16 cellular contexts compared by ENCODE assay signal in genomic region chr11:59141191-59141590, GRCh38. TPM values are rescaled to one million over a fixed set of nuclear protein-coding genes. Genes with fewer than 3 reads are reported as not detected.
A peak's percentile ranks its signal among the peaks of the same experiment; 100 is the strongest.
DNase-seq lines count a peak whose midpoint lies in the region; ATAC-seq and TF ChIP-seq lines count a peak whose summit lies in the region.
"Had no signal": no experiment of that assay in that cellular context is flagged by ENCODE, and none has a peak within 500 bp of the region (broad histone marks: within the 10 kb centered on the region; RNA-seq: fewer than 3 reads in every experiment).

No MANE protein-coding gene starts in this region.

- H3K36me3 ChIP-seq in ACC112 (ENCODE audit: insufficient read depth, low read length) (peaks cover under 1% of the 10 kb centered on the region; the same call in 1 of the 2 replicates), hepatocyte (replicated peaks; ENCODE audit: insufficient read depth, low read depth) (no peaks in the 10 kb centered on the region), left lung (peaks cover 0 to 8% of the 10 kb centered on the region in 2 donors)
- no peaks in the 10 kb centered on the region for H3K36me3 ChIP-seq in CD8-positive, alpha-beta memory T cell (ENCODE audit: insufficient read depth, low read length)

- POLR2A ChIA-PET in CD8-positive, alpha-beta memory T cell (lab: Charles Lee) = no interaction called here

- peaks cover 16% of the 10 kb centered on the region for H3K4me1 ChIP-seq in ACC112 (ENCODE audit: control insufficient read depth, insufficient read depth, low read length, unreplicated experiment)
- H3K4me1 ChIP-seq in CD8-positive, alpha-beta memory T cell (ENCODE audit: insufficient read depth, low read length) = peaks cover 30% of the 10 kb centered on the region
- H3K4me1 ChIP-seq in hepatocyte (ENCODE audit: insufficient read depth) = peaks cover 24% of the 10 kb centered on the region
- peaks cover 15 to 47% of the 10 kb centered on the region in 2 donors for H3K4me1 ChIP-seq in left lung

- peaks cover 0 to 46% (median 5%) of the 10 kb centered on the region in 3 donors for H3K36me3 Mint-ChIP-seq in CD8-positive, alpha-beta memory T cell
- H3K36me3 Mint-ChIP-seq in T-helper 17 cell (ENCODE audit: low read depth) = no peaks in the 10 kb centered on the region

- DNase-seq in CD8-positive, alpha-beta memory T cell = no peak
- DNase-seq in T-helper 17 cell = no peak
- DNase-seq in hepatocyte (ENCODE audit: low spot score) = no peak
- DNase-seq in left lung = no peak
- no peak for DNase-seq in hippocampal formation (lab: John Stamatoyannopoulos, UW)
- no peak for DNase-seq in occipital lobe (lab: John Stamatoyannopoulos, UW)
- no peak for DNase-seq in cerebellar nuclear complex (lab: John Stamatoyannopoulos, UW)
- DNase-seq: activated CD4-positive, alpha-beta T cell treated with anti-CD3 and anti-CD28 coated beads, Interleukin-2, amount 50 U/mL, for 48 hours; NCI-H446 treated with DMSO at 0.1 percent for 48 hours; trophoblast cell had no signal

- H3K9me3 Mint-ChIP-seq in CD8-positive, alpha-beta memory T cell = no peaks in the 10 kb centered on the region

- peaks cover 29% of the 10 kb centered on the region for H3K79me2 ChIP-seq in ACC112 (ENCODE audit: control insufficient read depth, insufficient read depth, low read length, unreplicated experiment)
- H3K79me2 ChIP-seq in hepatocyte = peaks cover 12% of the 10 kb centered on the region

- H3K4me3 ChIP-seq in ACC112 (ENCODE audit: low read depth, low read length) = peak overlapping the region; percentile 95
- H3K4me3 ChIP-seq in CD8-positive, alpha-beta memory T cell (ENCODE audit: low read length) = no peak overlapping the region
- H3K4me3 ChIP-seq in hepatocyte = no peak overlapping the region
- no peak overlapping the region for H3K4me3 ChIP-seq in left lung

- CTCF ChIA-PET in CD8-positive, alpha-beta memory T cell (lab: Charles Lee) = interaction anchor here (0.8 to 2.5 kb wide), 6 partner anchors 17 to 44 kb away, joined by 3 to 13 read pairs (median 5); partner anchors contain the start of gene DTX4

- H3K9me3 ChIP-seq in CD8-positive, alpha-beta memory T cell (ENCODE audit: low read length) = no peaks in the 10 kb centered on the region
- no peaks in the 10 kb centered on the region for H3K9me3 ChIP-seq in T-helper 17 cell (ENCODE audit: control insufficient read depth, low read length, poor library complexity, severe bottlenecking)
- H3K9me3 ChIP-seq in hepatocyte (ENCODE audit: low read depth) = no peaks in the 10 kb centered on the region
- H3K9me3 ChIP-seq in left lung = no peaks in the 10 kb centered on the region

- H3K27ac Mint-ChIP-seq in CD8-positive, alpha-beta memory T cell = peak overlapping the region; percentile 1 to 98 (median 95)
- H3K27ac Mint-ChIP-seq in T-helper 17 cell = peak overlapping the region; percentile 98

- H3K4me1 Mint-ChIP-seq in CD8-positive, alpha-beta memory T cell = peaks cover 45 to 54% (median 52%) of the 10 kb centered on the region in 3 donors
- H3K4me1 Mint-ChIP-seq in T-helper 17 cell = peaks cover 44% of the 10 kb centered on the region

- no peaks in the 10 kb centered on the region for H3K9me2 ChIP-seq in hepatocyte (replicated peaks; ENCODE audit: insufficient read depth)

- H3K27me3 Mint-ChIP-seq in CD8-positive, alpha-beta memory T cell = no peaks in the 10 kb centered on the region
- no peaks in the 10 kb centered on the region for H3K27me3 Mint-ChIP-seq in T-helper 17 cell

- H4K20me1 ChIP-seq in hepatocyte (ENCODE audit: insufficient read depth, poor library complexity, severe bottlenecking) = no peaks in the 10 kb centered on the region

- ATAC-seq in T-helper 17 cell = no peak
- no peak for ATAC-seq in left lung

- intact Hi-C loops in left lung (cut with DNase I) = no loop called here

- H3K4me3 Mint-ChIP-seq in CD8-positive, alpha-beta memory T cell = peak overlapping the region in 5 of 7 donors; percentile 1 to 98 (median 97)
- H3K4me3 Mint-ChIP-seq in T-helper 17 cell = no peak overlapping the region

- H2AFZ ChIP-seq in ACC112 (ENCODE audit: low read length, unreplicated experiment) (no peak overlapping the region), hepatocyte (no peak overlapping the region)

- WGBS in hepatocyte (ENCODE audit: low lambda C conversion rate, missing lambda C conversion rate) = 94% methylated on average over 4 of the region's 4 CpGs

- H3K27ac ChIP-seq in ACC112 (ENCODE audit: low read depth, low read length) (peak overlapping the region; percentile 88), hepatocyte (peak overlapping the region; percentile 97), left lung (no peak overlapping the region)
- H3K27ac ChIP-seq in CD8-positive, alpha-beta memory T cell (ENCODE audit: low read depth, low read length) = no peak overlapping the region
- H3K27ac ChIP-seq: C4-2B had no signal

- H3K4me2 ChIP-seq in hepatocyte = peak overlapping the region; percentile 96

- H3K27me3 ChIP-seq in ACC112 (ENCODE audit: insufficient read depth, low read length) = no peaks in the 10 kb centered on the region
- no peaks in the 10 kb centered on the region for H3K27me3 ChIP-seq in CD8-positive, alpha-beta memory T cell (ENCODE audit: insufficient read depth, low read length, poor library complexity, severe bottlenecking)
- H3K27me3 ChIP-seq in hepatocyte = no peaks in the 10 kb centered on the region
- no peaks in the 10 kb centered on the region for H3K27me3 ChIP-seq in left lung

- TF ChIP-seq CTCF in hepatocyte (IDR thresholded peaks at IDR 0.05; ENCODE audit: poor library complexity) (no peak), left lung (IDR thresholded peaks at IDR 0.05) (no peak)

RNA-seq across cellular contexts. Expression of gene FAM111A, which starts 1.5 kb away (rescaled TPM):
- 10 to 100 TPM; 71.1 to 73.5 TPM for total RNA-seq in CD8-positive, alpha-beta memory T cell
- 31.7 TPM for polyA plus RNA-seq in CD8-positive, alpha-beta memory T cell
- total RNA-seq in T-helper 17 cell (10 to 100 TPM; 60.5 to 63.6 TPM), hepatocyte (36.8 and 43.2 TPM in 2 replicates), left lung (10 to 100 TPM; 50.3 to 55.9 TPM), occipital lobe (10.5 TPM)
- 16.8 and 20.0 TPM in 2 replicates for polyA plus RNA-seq in hepatocyte

RNA-seq across cellular contexts. Expression of gene DTX4, which starts 30.7 kb away (rescaled TPM):
- under 1 TPM; 0.24 to 0.38 TPM for total RNA-seq in CD8-positive, alpha-beta memory T cell
- 0.98 TPM for polyA plus RNA-seq in CD8-positive, alpha-beta memory T cell
- total RNA-seq in T-helper 17 cell (1 to 10 TPM; 1.1 to 1.4 TPM), hepatocyte (26.2 and 27.5 TPM in 2 replicates), left lung (10 to 100 TPM; 33.2 to 43.4 TPM), occipital lobe (43.7 TPM)
- 13.6 and 15.4 TPM in 2 replicates for polyA plus RNA-seq in hepatocyte

RNA-seq across cellular contexts. Expression of gene FAM111B, which starts 34.2 kb away (rescaled TPM):
- total RNA-seq in CD8-positive, alpha-beta memory T cell = 10 to 100 TPM; 40.9 to 46.5 TPM
- polyA plus RNA-seq in CD8-positive, alpha-beta memory T cell = 0.12 TPM
- 1 to 10 TPM; 1.4 to 2.0 TPM for total RNA-seq in T-helper 17 cell
- total RNA-seq in hepatocyte = 4.2 and 5.4 TPM in 2 replicates
- 1.8 and 2.2 TPM in 2 replicates for polyA plus RNA-seq in hepatocyte
- 10 to 100 TPM; 11.4 to 15.0 TPM for total RNA-seq in left lung
- total RNA-seq in occipital lobe = 3.9 TPM

RNA-seq across cellular contexts. Expression of gene GLYATL1B, which starts 55.1 kb away (rescaled TPM):
- total RNA-seq in CD8-positive, alpha-beta memory T cell = not detected
- not detected for polyA plus RNA-seq in CD8-positive, alpha-beta memory T cell
- total RNA-seq in T-helper 17 cell (not detected), hepatocyte (not detected in 2 replicates), left lung (not detected), occipital lobe (not detected)
- 0.28 TPM in 1 of 2 replicates, not detected in the other for polyA plus RNA-seq in hepatocyte
- total RNA-seq: kidney epithelial cell, mucosa of gallbladder, pulmonary artery endothelial cell had no signal
- polyA plus RNA-seq: adipose tissue had no signal

Comparison
In these comparisons a context has a peak if more than half of its experiments do, and no peak if none do; other contexts are left out.
1. H3K27ac ChIP-seq: peak in ACC112 (single experiment) and hepatocyte (single experiment); none in CD8-positive, alpha-beta memory T cell (single experiment) and left lung (0 of 2).
2. RNA of gene DTX4, which starts 30.7 kb away (total RNA-seq): 43.7 TPM in occipital lobe (single experiment), 33.2 to 43.4 TPM in left lung and 26.2 to 27.5 TPM in hepatocyte; 1.1 to 1.4 TPM in T-helper 17 cell and 0.24 to 0.38 TPM in CD8-positive, alpha-beta memory T cell; every median in the first group is over 10 times any median in the second.